30 cellular contexts compared by ENCODE assay signal in the genomic region with DNA sequence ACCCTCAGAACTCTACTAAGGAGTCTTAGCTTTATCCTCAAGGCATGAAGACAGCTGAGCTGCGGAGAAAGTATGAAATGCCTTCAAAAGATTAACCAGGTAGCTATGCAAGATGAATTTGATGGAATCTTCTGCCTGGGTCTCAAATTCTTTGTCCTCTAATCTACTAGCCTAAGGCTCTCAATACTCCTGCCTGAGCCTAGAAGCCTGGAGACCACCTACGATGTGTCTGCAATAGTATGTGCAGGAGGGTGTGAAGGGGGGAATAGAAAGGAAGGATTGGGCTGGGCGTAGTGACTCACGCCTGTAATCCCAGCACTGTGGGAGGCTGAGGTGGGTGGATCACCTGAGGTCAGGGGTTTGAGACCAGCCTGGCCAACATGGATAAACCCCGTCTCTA.
"Had no signal": no experiment of that assay in that cellular context is flagged by ENCODE, and none has a peak within 500 bp of the region (broad histone marks: within the 10 kb centered on the region; RNA-seq: fewer than 3 reads in every experiment).

No MANE protein-coding gene starts in this region.

- FAIRE-seq: endometrium had no signal

- H3K36me3 ChIP-seq: adrenal gland, breast epithelium, cardiac muscle cell, colonic mucosa, esophagus squamous epithelium, gastroesophageal sphincter had no signal

- H3K4me1 ChIP-seq: adrenal gland, breast epithelium, colonic mucosa, esophagus squamous epithelium, gastroesophageal sphincter had no signal

- DNase-seq: activated CD4-positive, alpha-beta memory T cell treated with anti-CD3 and anti-CD28 coated beads for 36 hours; activated CD4-positive, alpha-beta T cell treated with anti-CD3 and anti-CD28 coated beads for 36 hours; activated CD4-positive, alpha-beta T cell treated with anti-CD3 and anti-CD28 coated beads, Interleukin-2, amount 10 ng/mL, durations not matched to agents 24 days and 14 days; activated CD4-positive, CD25-positive, alpha-beta regulatory T cell; activated CD4-positive, CD25-positive, alpha-beta regulatory T cell treated with anti-CD3 and anti-CD28 coated beads, Interleukin-2, amount 50 U/mL, for 72 hours; activated CD8-positive, alpha-beta memory T cell treated with anti-CD3 and anti-CD28 coated beads, Interleukin-2, amount 10 ng/mL, durations not matched to agents 7 days and 5 days; activated CD8-positive, alpha-beta memory T cell treated with anti-CD3 and anti-CD28 coated beads, Interleukin-2, amount 50 U/mL, for 4 hours; activated CD8-positive, alpha-beta T cell treated with anti-CD3 and anti-CD28 coated beads, Interleukin-2, amount 10 ng/mL, durations not matched to agents 7 days and 5 days; activated effector memory CD4-positive, alpha-beta T cell treated with anti-CD3 and anti-CD28 coated beads, Interleukin-2, amount 50 U/mL, for 16 hours; activated naive CD4-positive, alpha-beta T cell treated with anti-CD3 and anti-CD28 coated beads for 36 hours; activated naive CD8-positive, alpha-beta T cell treated with anti-CD3 and anti-CD28 coated beads for 36 hours; activated naive CD8-positive, alpha-beta T cell treated with anti-CD3 and anti-CD28 coated beads, Interleukin-2, amount 50 U/mL, for 24 hours; activated T-cell treated with anti-CD3 and anti-CD28 coated beads, Interleukin-2, amount 50 U/mL, for 1 hour; activated T-cell treated with anti-CD3 and anti-CD28 coated beads, Interleukin-2, amount 50 U/mL, for 48 hours; adrenal gland; amygdala; aorta; central memory CD4-positive, alpha-beta T cell; cerebellar nuclear complex; colonic mucosa; effector CD8-positive, alpha-beta T cell; esophagus squamous epithelium; foreskin melanocyte; T-cell; T1000 had no signal

- H3K27ac ChIP-seq: adrenal gland, breast epithelium, cardiac muscle cell, colonic mucosa, epithelial cell of prostate, esophagus squamous epithelium, gastroesophageal sphincter had no signal

- H3K4me3 ChIP-seq: adrenal gland, breast epithelium, cardiac muscle cell, colonic mucosa, esophagus squamous epithelium, gastroesophageal sphincter had no signal

- H3K9me3 ChIP-seq: adrenal gland, breast epithelium, colonic mucosa, esophagus squamous epithelium, gastroesophageal sphincter had no signal

- H3K27me3 ChIP-seq: cardiac muscle cell, colonic mucosa, esophagus squamous epithelium, gastroesophageal sphincter had no signal
